ENCODE assay signal across 11 cellular contexts in the genomic region with DNA sequence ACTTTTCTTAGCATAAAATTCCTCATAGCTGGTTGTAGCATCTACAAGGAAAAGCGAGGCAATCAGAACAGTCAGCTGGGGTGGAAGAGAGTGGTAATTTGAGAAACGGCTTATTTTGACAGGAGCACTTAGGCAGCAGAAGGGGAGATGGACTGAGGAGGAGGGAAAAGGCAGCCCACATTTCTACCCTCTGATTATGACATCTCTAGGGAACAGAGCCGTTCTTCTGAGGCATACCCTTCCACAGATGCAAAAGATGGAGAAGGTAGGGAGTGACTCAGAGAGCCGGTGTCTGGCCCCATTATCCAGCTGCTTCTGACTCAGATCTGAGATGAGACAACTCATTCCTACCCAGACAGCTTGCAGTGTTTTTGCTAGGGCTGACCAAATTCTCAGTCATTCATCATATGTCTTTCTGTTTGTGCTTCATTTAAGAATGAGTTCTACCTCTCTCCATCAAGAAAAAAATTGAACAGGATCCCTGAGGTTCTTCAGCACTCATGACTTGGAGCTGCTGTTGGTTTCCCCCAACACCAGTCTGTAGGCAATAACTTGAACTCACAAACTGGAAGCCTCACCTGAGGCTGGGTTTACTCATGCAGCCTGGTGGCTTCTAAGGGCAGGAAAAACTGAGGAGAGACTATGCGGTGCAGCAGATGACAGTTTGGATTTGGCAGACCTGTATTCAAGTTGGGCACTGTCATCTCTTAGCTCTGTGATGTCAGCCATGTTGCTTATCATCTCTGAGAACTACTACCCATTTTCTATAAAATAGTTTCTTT. TPM values are rescaled to one million over a fixed set of nuclear protein-coding genes. Genes with fewer than 3 reads are reported as not detected.
DNase-seq lines count a peak whose midpoint lies in the region; ATAC-seq, FAIRE-seq and TF ChIP-seq lines count a peak whose summit lies in the region.
"Had no signal": no experiment of that assay in that cellular context is flagged by ENCODE, and none has a peak within 500 bp of the region (broad histone marks: within the 10 kb centered on the region; RNA-seq: fewer than 3 reads in every experiment).

No MANE protein-coding gene starts in this region.

- no peak overlapping the region for H3K4me3 ChIP-seq in epithelial cell of esophagus (ENCODE audit: low read length)
- no peak overlapping the region for H3K4me3 ChIP-seq in right lobe of liver

- intact Hi-C loops in right lobe of liver (cut with DNase I), result no loop called here

- no peaks in the 10 kb centered on the region for H3K9me3 ChIP-seq in right lobe of liver

- no peaks in the 10 kb centered on the region for H3K4me1 ChIP-seq in right lobe of liver

- H3K36me3 Mint-ChIP-seq in activated naive CD8-positive, alpha-beta T cell treated with anti-CD3 and anti-CD28 coated beads, Interleukin-2, amount 50 U/mL, for 24 hours (ENCODE audit: low read depth), result no peaks in the 10 kb centered on the region
- no peaks in the 10 kb centered on the region for H3K36me3 Mint-ChIP-seq in activated naive CD8-positive, alpha-beta T cell treated with anti-CD3 and anti-CD28 coated beads for 36 hours
- H3K36me3 Mint-ChIP-seq: natural killer cell treated with Interleukin-12 subunit alpha and Interleukin-12 subunit beta and Interleukin-15 and Interleukin-18, amount 100 ng/mL, for 72 hours had no signal

- no peak overlapping the region for H3K4me3 Mint-ChIP-seq in activated naive CD8-positive, alpha-beta T cell treated with anti-CD3 and anti-CD28 coated beads, Interleukin-2, amount 50 U/mL, for 24 hours
- H3K4me3 Mint-ChIP-seq in activated naive CD8-positive, alpha-beta T cell treated with anti-CD3 and anti-CD28 coated beads for 36 hours, result no peak overlapping the region
- H3K4me3 Mint-ChIP-seq: central memory CD8-positive, alpha-beta T cell; natural killer cell treated with Interleukin-12 subunit alpha and Interleukin-12 subunit beta and Interleukin-15 and Interleukin-18, amount 100 ng/mL, for 72 hours had no signal

- 52% methylated on average over 5 of the region's 5 CpGs for WGBS in right lobe of liver (ENCODE audit: insufficient coverage, low coverage, low lambda C conversion rate, missing lambda C conversion rate)

- H3K27me3 Mint-ChIP-seq in activated naive CD8-positive, alpha-beta T cell treated with anti-CD3 and anti-CD28 coated beads, Interleukin-2, amount 50 U/mL, for 24 hours, result peaks cover 35% of the 10 kb centered on the region
- peaks cover 31% of the 10 kb centered on the region for H3K27me3 Mint-ChIP-seq in activated naive CD8-positive, alpha-beta T cell treated with anti-CD3 and anti-CD28 coated beads for 36 hours

- FAIRE-seq in HTR-8/SVneo (lab: Jason Lieb, UNC), result no peak

- no peak overlapping the region for H3K27ac Mint-ChIP-seq in activated naive CD8-positive, alpha-beta T cell treated with anti-CD3 and anti-CD28 coated beads, Interleukin-2, amount 50 U/mL, for 24 hours
- H3K27ac Mint-ChIP-seq in activated naive CD8-positive, alpha-beta T cell treated with anti-CD3 and anti-CD28 coated beads for 36 hours, result no peak overlapping the region
- H3K27ac Mint-ChIP-seq: natural killer cell treated with Interleukin-12 subunit alpha and Interleukin-12 subunit beta and Interleukin-15 and Interleukin-18, amount 100 ng/mL, for 72 hours had no signal

- TF ChIP-seq POLR2A in right lobe of liver (IDR thresholded peaks at IDR 0.05), result no peak

- H3K27me3 ChIP-seq in right lobe of liver, result no peaks in the 10 kb centered on the region

- peaks cover 2% of the 10 kb centered on the region for H3K4me1 Mint-ChIP-seq in activated naive CD8-positive, alpha-beta T cell treated with anti-CD3 and anti-CD28 coated beads, Interleukin-2, amount 50 U/mL, for 24 hours
- no peaks in the 10 kb centered on the region for H3K4me1 Mint-ChIP-seq in activated naive CD8-positive, alpha-beta T cell treated with anti-CD3 and anti-CD28 coated beads for 36 hours
- H3K4me1 Mint-ChIP-seq: central memory CD8-positive, alpha-beta T cell had no signal

- no peak for TF ChIP-seq CTCF in epithelial cell of esophagus (IDR thresholded peaks at IDR 0.05; ENCODE audit: insufficient read depth, low read depth, low read length, missing control alignments)
- TF ChIP-seq CTCF in right lobe of liver (IDR thresholded peaks at IDR 0.05), result no peak

- no peak for DNase-seq in activated naive CD8-positive, alpha-beta T cell treated with anti-CD3 and anti-CD28 coated beads, Interleukin-2, amount 50 U/mL, for 24 hours
- DNase-seq in activated naive CD8-positive, alpha-beta T cell treated with anti-CD3 and anti-CD28 coated beads for 36 hours, result no peak
- peak; percentile 36 for DNase-seq in HTR-8/SVneo (ENCODE audit: insufficient read length, low spot score)
- peak; percentile 95 for DNase-seq in epithelial cell of esophagus (ENCODE audit: low read depth)
- DNase-seq in superior temporal gyrus (ENCODE audit: extremely low spot score), result peak; percentile 62
- DNase-seq in right lobe of liver, result no peak
- no peak for DNase-seq in COLO829 (ENCODE audit: low spot score)

- H3K9me3 Mint-ChIP-seq in activated naive CD8-positive, alpha-beta T cell treated with anti-CD3 and anti-CD28 coated beads, Interleukin-2, amount 50 U/mL, for 24 hours, result no peaks in the 10 kb centered on the region
- no peaks in the 10 kb centered on the region for H3K9me3 Mint-ChIP-seq in activated naive CD8-positive, alpha-beta T cell treated with anti-CD3 and anti-CD28 coated beads for 36 hours
- H3K9me3 Mint-ChIP-seq: central memory CD8-positive, alpha-beta T cell; natural killer cell treated with Interleukin-12 subunit alpha and Interleukin-12 subunit beta and Interleukin-15 and Interleukin-18, amount 100 ng/mL, for 72 hours had no signal

- H3K36me3 ChIP-seq in right lobe of liver, result no peaks in the 10 kb centered on the region

- H3K27ac ChIP-seq in right lobe of liver, result no peak overlapping the region
- H3K27ac ChIP-seq: HL-60 had no signal

- peak; percentile 73 for ATAC-seq in activated naive CD8-positive, alpha-beta T cell treated with anti-CD3 and anti-CD28 coated beads, Interleukin-2, amount 50 U/mL, for 24 hours
- ATAC-seq in right lobe of liver (no peak), HG03457 (IDR thresholded peaks at IDR 0.05; ENCODE audit: unreplicated experiment) (no peak)

RNA-seq across cellular contexts. Expression of a gene that starts 15.9 kb away (rescaled TPM):
- total RNA-seq in activated naive CD8-positive, alpha-beta T cell treated with anti-CD3 and anti-CD28 coated beads for 36 hours, result 10 to 100 TPM; 56.8 to 57.8 TPM
- 100 to 1,000 TPM in 1 of 6 experiments, 10 to 100 TPM in 5; 46.7 to 104 (median 85.3) TPM for total RNA-seq in right lobe of liver

Comparison
In these comparisons a context has a peak if more than half of its experiments do, and no peak if none do; other contexts are left out.
1. DNase-seq: peak in HTR-8/SVneo (single experiment), epithelial cell of esophagus (single experiment) and superior temporal gyrus (single experiment); none in activated naive CD8-positive, alpha-beta T cell treated with anti-CD3 and anti-CD28 coated beads, Interleukin-2, amount 50 U/mL, for 24 hours (single experiment), activated naive CD8-positive, alpha-beta T cell treated with anti-CD3 and anti-CD28 coated beads for 36 hours (single experiment), right lobe of liver (0 of 3) and COLO829 (single experiment).